8 cellular contexts compared by ENCODE assay signal in genomic region chr1:40849801-40850592, GRCh38. TPM values are rescaled to one million over a fixed set of nuclear protein-coding genes. Genes with fewer than 3 reads are reported as not detected.
A peak's percentile ranks its signal among the peaks of the same experiment; 100 is the strongest.
DNase-seq lines count a peak whose midpoint lies in the region; ATAC-seq lines count a peak whose summit lies in the region.

No MANE protein-coding gene starts in this region.

- H3K27ac Mint-ChIP-seq in effector memory CD8-positive, alpha-beta T cell: no peak overlapping the region

- peak overlapping the region; percentile 24 to 34 for H3K4me3 Mint-ChIP-seq in effector memory CD8-positive, alpha-beta T cell

- peaks cover 4 to 5% of the 10 kb centered on the region in 2 donors for H3K4me1 Mint-ChIP-seq in effector memory CD8-positive, alpha-beta T cell (ENCODE audit: low read depth in 2 of 2)

- no peaks in the 10 kb centered on the region for H3K9me3 Mint-ChIP-seq in effector memory CD8-positive, alpha-beta T cell

- peak; percentile 61 for ATAC-seq in HG02981 (IDR thresholded peaks at IDR 0.05; ENCODE audit: unreplicated experiment)
- peak; percentile 94 for ATAC-seq in effector memory CD8-positive, alpha-beta T cell (replicated peaks)
- ATAC-seq in HG02623 (IDR thresholded peaks at IDR 0.05; ENCODE audit: unreplicated experiment): no peak

- peaks cover 6% of the 10 kb centered on the region for H3K36me3 Mint-ChIP-seq in effector memory CD8-positive, alpha-beta T cell (ENCODE audit: insufficient read depth)

- DNase-seq in Daoy (ENCODE audit: low read depth) (peak; percentile 75), NCI-H774 (lab: John Stamatoyannopoulos, UW) (peak; percentile 58), middle frontal gyrus (ENCODE audit: extremely low spot score, low spot score) (peak; percentile 70)
- DNase-seq in activated CD8-positive, alpha-beta memory T cell treated with anti-CD3 and anti-CD28 coated beads for 1 hour (ENCODE audit: extremely low read depth in 1 of 2, low read depth in 1 of 2): peak; percentile 34 to 68
- peak; percentile 73 to 78 (median 77) for DNase-seq in effector memory CD8-positive, alpha-beta T cell
- DNase-seq in stimulated activated CD8-positive, alpha-beta memory T cell treated with anti-CD3 and anti-CD28 coated beads, Interleukin-4, amount 100 ng/mL, for 48 hours: peak; percentile 88

- no peaks in the 10 kb centered on the region for H3K27me3 Mint-ChIP-seq in effector memory CD8-positive, alpha-beta T cell

RNA-seq across cellular contexts. Expression of gene CITED4, which starts 12.2 kb away (rescaled TPM):
- 5.8 and 18.7 TPM in 2 replicates for total RNA-seq in Daoy (2014; rRNA removed; shearing (Covaris generic))
